Comparison of ENCODE assay signal across 14 cellular contexts in the genomic region with DNA sequence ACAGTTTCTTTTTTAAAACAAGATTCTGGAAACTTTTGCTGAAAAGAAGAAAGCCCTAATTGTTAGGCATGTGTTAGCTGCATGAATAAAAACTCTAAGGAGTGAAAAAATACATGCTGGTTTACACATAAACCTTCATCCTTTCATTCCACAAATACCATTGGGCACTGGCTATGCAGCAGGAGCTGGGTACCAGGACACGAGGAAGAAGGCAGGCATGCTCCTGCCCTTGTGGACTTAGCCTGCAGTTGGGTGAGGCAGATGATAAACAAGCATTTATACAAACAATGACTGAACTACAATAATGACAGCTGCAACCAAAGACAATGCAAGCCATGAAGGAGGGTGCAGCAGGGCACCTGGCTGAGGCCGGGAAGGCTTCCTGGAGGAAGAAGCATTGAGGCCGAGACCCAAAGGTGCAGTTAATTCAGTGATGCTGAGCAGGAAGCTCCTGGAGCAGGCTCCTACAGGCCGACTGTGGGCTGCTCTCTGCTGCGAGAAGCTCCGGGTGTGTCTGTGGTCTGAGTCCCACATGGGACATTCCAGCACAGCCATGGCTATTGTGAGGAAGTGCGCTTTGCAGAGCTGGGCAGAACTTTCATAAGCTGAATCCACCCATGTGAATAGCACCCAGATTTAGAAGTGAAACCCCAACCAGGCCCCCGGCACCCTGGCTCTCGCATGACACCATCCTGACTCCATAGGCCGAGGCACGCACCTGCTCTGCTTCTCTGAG. TPM values are rescaled to one million over a fixed set of nuclear protein-coding genes. Genes with fewer than 3 reads are reported as not detected.
A peak's percentile ranks its signal among the peaks of the same experiment; 100 is the strongest.
DNase-seq lines count a peak whose midpoint lies in the region; ATAC-seq and TF ChIP-seq lines count a peak whose summit lies in the region.
"Had no signal": no experiment of that assay in that cellular context is flagged by ENCODE, and none has a peak within 500 bp of the region (broad histone marks: within the 10 kb centered on the region; RNA-seq: fewer than 3 reads in every experiment).

No MANE protein-coding gene starts in this region.

- no peaks in the 10 kb centered on the region for H3K27me3 ChIP-seq in PC-3 (ENCODE audit: low read length)
- H3K27me3 ChIP-seq in heart left ventricle = no peaks in the 10 kb centered on the region
- H3K27me3 ChIP-seq: MG63 had no signal

- BruUV-seq in PC-3 (replicated peaks; lab: Mats Ljungman, UMichigan) = no TSS peak

- H3K4me2 ChIP-seq in PC-3 (ENCODE audit: low read length) = no peak overlapping the region

- TF ChIP-seq CTCF in GM13976 (IDR thresholded peaks at IDR 0.05; ENCODE audit: borderline replicate concordance, control extremely low read depth, extremely low read depth, insufficient read depth, missing control alignments) (no peak), PC-3 (conservative IDR thresholded peaks at IDR 0.05; ENCODE audit: low read depth, low read length) (no peak), heart left ventricle (IDR thresholded peaks at IDR 0.05) (no peak)

- CTCF ChIA-PET in PC-3 (lab: Charles Lee) = no interaction called here

- no peak for TF ChIP-seq POLR2A in heart left ventricle (IDR thresholded peaks at IDR 0.05)

- H3K9me3 ChIP-seq in PC-3 (ENCODE audit: low read length) (no peaks in the 10 kb centered on the region), heart left ventricle (peaks cover 0 to 43% (median 8%) of the 10 kb centered on the region in 12 donors)
- H3K9me3 ChIP-seq: MG63 had no signal

- WGBS in heart left ventricle, 4 donors = 79 to 89% (median 81%) methylated on average over 10 to 11 of the region's 11 CpGs

- intact Hi-C loops in PC-3 (cut with micrococcal nuclease) = no loop called here
- intact Hi-C loops in heart left ventricle (cut with DNase I) = no loop called here

- H3K36me3 ChIP-seq in PC-3 (ENCODE audit: low read depth, low read length) (no peaks in the 10 kb centered on the region), heart left ventricle (peaks cover 0 to 2% (median 0%) of the 10 kb centered on the region in 9 donors)
- H3K36me3 ChIP-seq: MG63 had no signal

- H2AFZ ChIP-seq in PC-3 (ENCODE audit: low read length) = no peak overlapping the region

- H3K27ac ChIP-seq in PC-3 (ENCODE audit: low read length) (no peak overlapping the region), heart left ventricle (no peak overlapping the region)
- H3K27ac ChIP-seq: skin epidermis had no signal

- POLR2A ChIA-PET in PC-3 (lab: Charles Lee; ENCODE audit: unreplicated experiment) = no interaction called here

- no peaks in the 10 kb centered on the region for H4K20me1 ChIP-seq in PC-3 (ENCODE audit: low read length)

- no peaks in the 10 kb centered on the region for H3K79me2 ChIP-seq in PC-3 (ENCODE audit: low read length)

- H3F3A ChIP-seq in PC-3 (ENCODE audit: low read length, unreplicated experiment) = no peaks in the 10 kb centered on the region

- no peak overlapping the region for H3K9ac ChIP-seq in PC-3 (ENCODE audit: low read length)

- H3K4me3 ChIP-seq in PC-3 (ENCODE audit: low read length) (no peak overlapping the region), heart left ventricle (no peak overlapping the region)
- H3K4me3 ChIP-seq: MG63, skin epidermis had no signal

- ATAC-seq in PC-3 (peak; percentile 45), HG03442 (IDR thresholded peaks at IDR 0.05; ENCODE audit: unreplicated experiment) (no peak), heart left ventricle (no peak)
- ATAC-seq: activated CD8-positive, alpha-beta T cell treated with anti-CD3 and anti-CD28 coated beads for 36 hours; stimulated activated naive CD8-positive, alpha-beta T cell treated with anti-CD3 and anti-CD28 coated beads, Interleukin-15, Interleukin-2, amounts not matched to agents 100 U/mL and 50 U/mL, for 24 hours had no signal

- no peaks in the 10 kb centered on the region for H3K4me1 ChIP-seq in PC-3 (ENCODE audit: insufficient read depth, low read length)
- no peaks in the 10 kb centered on the region for H3K4me1 ChIP-seq in heart left ventricle

- no peaks in the 10 kb centered on the region for H3K9me2 ChIP-seq in PC-3 (replicated peaks; ENCODE audit: low read length)

- in situ Hi-C loops in GM13976 (cut with MboI; ENCODE audit: low sequenced_read_pairs, unreplicated experiment) = no loop called here

- DNase-seq in AG08395 (ENCODE audit: low spot score) = peak; percentile 3
- peak; percentile 15 for DNase-seq in GM13976 (ENCODE audit: low spot score)
- DNase-seq in PC-3 = no peak
- peak; percentile 7 for DNase-seq in iPS-NIHi7 (ENCODE audit: extremely low spot score)
- no peak for DNase-seq in GOT3 (lab: John Stamatoyannopoulos, UW)
- no peak for DNase-seq in heart left ventricle
- DNase-seq in inferior parietal cortex (ENCODE audit: extremely low spot score) = no peak
- DNase-seq: activated CD8-positive, alpha-beta T cell treated with anti-CD3 and anti-CD28 coated beads for 36 hours; activated gamma-delta T cell; erythroblast; MG63; stimulated activated naive CD8-positive, alpha-beta T cell treated with anti-CD3 and anti-CD28 coated beads, Interleukin-15, Interleukin-2, amounts not matched to agents 100 U/mL and 50 U/mL, for 24 hours had no signal

RNA-seq across cellular contexts. Expression of a gene that starts 44.0 kb away (rescaled TPM):
- total RNA-seq in PC-3 (2014; rRNA removed) (18.9 and 27.6 TPM in 2 replicates), heart left ventricle (10 to 100 TPM; 27.5 to 76.6 (median 35.5) TPM)
- polyA plus RNA-seq in heart left ventricle = 10 to 100 TPM; 39.0 to 55.5 TPM

Comparison
In these comparisons a context has a peak if more than half of its experiments do, and no peak if none do; other contexts are left out.
1. DNase-seq: peak in AG08395 (single experiment), GM13976 (single experiment) and iPS-NIHi7 (single experiment); none in PC-3 (single experiment), GOT3 (single experiment), heart left ventricle (0 of 5) and inferior parietal cortex (single experiment).